23 cellular contexts compared by ENCODE assay signal in genomic region chr10:15223174-15223573, GRCh38. TPM values are rescaled to one million over a fixed set of nuclear protein-coding genes. Genes with fewer than 3 reads are reported as not detected.
DNase-seq lines count a peak whose midpoint lies in the region; ATAC-seq and TF ChIP-seq lines count a peak whose summit lies in the region.
"Had no signal": no experiment of that assay in that cellular context is flagged by ENCODE, and none has a peak within 500 bp of the region (broad histone marks: within the 10 kb centered on the region; RNA-seq: fewer than 3 reads in every experiment).

No MANE protein-coding gene starts in this region.

- H3K36me3 Mint-ChIP-seq in H9 (ENCODE audit: insufficient read depth in 1 of 3, low read depth in 3 of 3), result peaks cover 5 to 20% (median 6%) of the 10 kb centered on the region in 3 experiments; a peak in 5 of 7 replicates

- no peak overlapping the region for H3T11ph ChIP-seq in H9 (ENCODE audit: low read length)

- H3K27ac Mint-ChIP-seq in H9, result peak overlapping the region in 1 of 3 experiments; percentile 29; a peak in 2 of 7 replicates
- H3K27ac Mint-ChIP-seq: activated naive CD8-positive, alpha-beta T cell treated with anti-CD3 and anti-CD28 coated beads, Interleukin-2, amount 50 U/mL, for 24 hours had no signal

- WGBS in H9 (ENCODE audit: extremely low coverage, insufficient read length, low lambda C conversion rate), result no CpG with 5 or more reads among the region's 6 CpGs

- no peaks in the 10 kb centered on the region for H3K4me1 Mint-ChIP-seq in H9

- H2BK20ac ChIP-seq in H9 (ENCODE audit: low read depth, low read length, poor library complexity, severe bottlenecking), result no peak overlapping the region

- H3K36me3 ChIP-seq in adipocyte (ENCODE audit: control insufficient read depth, insufficient read depth, low read length, severe bottlenecking), result no peaks in the 10 kb centered on the region
- H3K36me3 ChIP-seq: esophagus squamous epithelium, tibial artery had no signal

- H3K9me3 ChIP-seq in adipocyte (ENCODE audit: control insufficient read depth, low read length) (no peaks in the 10 kb centered on the region), H9 (ENCODE audit: control insufficient read depth, low read depth, low read length) (no peaks in the 10 kb centered on the region)
- H3K9me3 ChIP-seq: esophagus squamous epithelium, sigmoid colon, tibial artery had no signal

- no peaks in the 10 kb centered on the region for H4K20me1 ChIP-seq in H9 (ENCODE audit: control insufficient read depth, insufficient read depth, insufficient read length)
- H4K20me1 ChIP-seq: BLaER1 had no signal

- H2BK15ac ChIP-seq in H9 (ENCODE audit: low read depth, low read length), result no peak overlapping the region

- H3K4me3 ChIP-seq in adipocyte (ENCODE audit: low read length), result no peak overlapping the region
- H3K4me3 ChIP-seq in fibroblast of mammary gland (ENCODE audit: control insufficient read depth, low read depth, low read length), result no peak overlapping the region
- H3K4me3 ChIP-seq in skeletal muscle cell (ENCODE audit: low read depth, low read length), result no peak overlapping the region
- H3K4me3 ChIP-seq: BLaER1, esophagus squamous epithelium, GM12878, lung, sigmoid colon, tibial artery had no signal

- no peak overlapping the region for H2BK120ac ChIP-seq in H9 (ENCODE audit: low read depth, low read length, poor library complexity, severe bottlenecking)

- H3K4me2 ChIP-seq in H9 (ENCODE audit: insufficient read depth, insufficient read length, low read length), result no peak overlapping the region
- H3K4me2 ChIP-seq: BLaER1 had no signal

- ATAC-seq in HG02571 (IDR thresholded peaks at IDR 0.05; ENCODE audit: unreplicated experiment), result no peak
- no peak for ATAC-seq in HG02798 (IDR thresholded peaks at IDR 0.05; ENCODE audit: poor library complexity, unreplicated experiment)
- no peak for ATAC-seq in HG02884 (IDR thresholded peaks at IDR 0.05; ENCODE audit: unreplicated experiment)
- ATAC-seq: activated naive CD8-positive, alpha-beta T cell treated with anti-CD3 and anti-CD28 coated beads, Interleukin-2, amount 50 U/mL, for 24 hours; GM12878; HepG2 had no signal

- H2AK5ac ChIP-seq in H9 (ENCODE audit: insufficient read length, low read length), result no peak overlapping the region

- H3K27me3 ChIP-seq in adipocyte (replicated peaks; ENCODE audit: control insufficient read depth, insufficient read depth, low read length) (no peaks in the 10 kb centered on the region), H9 (ENCODE audit: insufficient read depth, low read length) (no peaks in the 10 kb centered on the region)
- H3K27me3 ChIP-seq: BLaER1, esophagus squamous epithelium, sigmoid colon, tibial artery had no signal

- H3K4ac ChIP-seq in H9 (ENCODE audit: low read depth, low read length), result no peak overlapping the region

- no peak overlapping the region for H3K18ac ChIP-seq in H9 (ENCODE audit: insufficient read length, low read depth, low read length)

- H4K91ac ChIP-seq in H9 (ENCODE audit: insufficient read length, low read depth, low read length), result no peak overlapping the region

- no peaks in the 10 kb centered on the region for H3K27me3 Mint-ChIP-seq in H9 (ENCODE audit: low read depth)
- H3K27me3 Mint-ChIP-seq: activated naive CD8-positive, alpha-beta T cell treated with anti-CD3 and anti-CD28 coated beads, Interleukin-2, amount 50 U/mL, for 24 hours had no signal

- peaks cover 9% of the 10 kb centered on the region for H3K4me1 ChIP-seq in adipocyte (ENCODE audit: control insufficient read depth, insufficient read depth, low read length)
- H3K4me1 ChIP-seq in H9 (ENCODE audit: insufficient read depth, low read length), result no peaks in the 10 kb centered on the region
- H3K4me1 ChIP-seq: BLaER1, esophagus squamous epithelium, sigmoid colon, tibial artery had no signal

- H3K23ac ChIP-seq in H9 (ENCODE audit: insufficient read length, low read depth, low read length), result no peak overlapping the region

- H3K56ac ChIP-seq in H9 (ENCODE audit: insufficient read length, low read depth, low read length), result no peak overlapping the region

- DNase-seq in EL (peak; percentile 65), adipocyte (ENCODE audit: low read depth) (peak; percentile 39), fibroblast of mammary gland (ENCODE audit: low read depth) (peak; percentile 91), skeletal muscle cell (ENCODE audit: low read depth) (peak; percentile 66), H9 (no peak)
- DNase-seq: activated naive CD8-positive, alpha-beta T cell treated with anti-CD3 and anti-CD28 coated beads, Interleukin-2, amount 50 U/mL, for 24 hours; central memory CD4-positive, alpha-beta T cell; effector CD8-positive, alpha-beta T cell; esophagus squamous epithelium; GF-D8; kidney; NCI-H1436; NCI-H82; sigmoid colon; stimulated activated naive CD4-positive, alpha-beta T cell; tibial artery had no signal

- no peak overlapping the region for H2BK12ac ChIP-seq in H9 (ENCODE audit: insufficient read length, low read depth, low read length)

- no peak overlapping the region for H2AFZ ChIP-seq in H9 (ENCODE audit: low read length)

- H3K4me3 Mint-ChIP-seq in H9, result no peak overlapping the region
- H3K4me3 Mint-ChIP-seq: activated naive CD8-positive, alpha-beta T cell treated with anti-CD3 and anti-CD28 coated beads, Interleukin-2, amount 50 U/mL, for 24 hours had no signal

- H3K14ac ChIP-seq in H9 (ENCODE audit: insufficient read depth, low read length), result no peak overlapping the region

- no peaks in the 10 kb centered on the region for H3K79me1 ChIP-seq in H9 (ENCODE audit: insufficient read depth, low read depth, low read length, poor library complexity, severe bottlenecking)

- H4K8ac ChIP-seq in H9 (replicated peaks; ENCODE audit: insufficient read length, low read depth, low read length), result no peak overlapping the region

- no peaks in the 10 kb centered on the region for H3K23me2 ChIP-seq in H9 (ENCODE audit: insufficient read length, low read depth, low read length, poor library complexity, severe bottlenecking)

- no peak overlapping the region for H2BK5ac ChIP-seq in H9 (ENCODE audit: insufficient read length, low read length)

- H3K79me2 ChIP-seq in H9 (ENCODE audit: insufficient read depth, low read length), result no peaks in the 10 kb centered on the region

- H3K9me3 Mint-ChIP-seq in H9, result peaks cover 0 to 2% of the 10 kb centered on the region in 2 experiments; a peak in 1 of 5 replicates

- TF ChIP-seq CTCF in fibroblast of mammary gland (conservative IDR thresholded peaks at IDR 0.05; ENCODE audit: control insufficient read depth, insufficient read depth, low read depth, low read length), result no peak
- TF ChIP-seq CTCF in H9 (conservative IDR thresholded peaks at IDR 0.05), result no peak

- H4K5ac ChIP-seq in H9 (ENCODE audit: insufficient read length, low read depth, low read length), result no peak overlapping the region

- no peak overlapping the region for H3K9ac ChIP-seq in adipocyte (ENCODE audit: low read length)
- H3K9ac ChIP-seq in H9 (ENCODE audit: extremely low read depth, insufficient read length, low read length), result no peak overlapping the region
- H3K9ac ChIP-seq: BLaER1 had no signal

- no peak overlapping the region for H3K27ac ChIP-seq in H9 (ENCODE audit: insufficient read length, low read depth, low read length)
- H3K27ac ChIP-seq: BLaER1, esophagus squamous epithelium, sigmoid colon, tibial artery had no signal

RNA-seq across cellular contexts. Expression of gene NMT2, which starts 54.7 kb away (rescaled TPM):
- 11.8 and 12.2 TPM in 2 replicates for total RNA-seq in H9 (2021)
